ENCODE assay signal across 8 cellular contexts in genomic region chr15:49155110-49155833, GRCh38. TPM values are rescaled to one million over a fixed set of nuclear protein-coding genes. Genes with fewer than 3 reads are reported as not detected.
A peak's percentile ranks its signal among the peaks of the same experiment; 100 is the strongest.
DNase-seq lines count a peak whose midpoint lies in the region; ATAC-seq and TF ChIP-seq lines count a peak whose summit lies in the region.

Gene COPS2, minus strand, starts transcription at chr15:49155599. Its CDS starts 21 bp downstream, at chr15:49155578.

- POLR2A ChIA-PET in activated naive CD8-positive, alpha-beta T cell treated with anti-CD3 and anti-CD28 coated beads, Interleukin-2, amount 10 ng/mL, durations not matched to agents 7 days and 5 days (lab: Charles Lee): interaction anchor here (0.6 to 3.0 kb wide), 13 partner anchors 8 to 1269 kb away, joined by 3 to 21 read pairs (median 4); partner anchors contain the start of genes CEP152, EID1, GALK2 and SECISBP2L

- H3K36me3 Mint-ChIP-seq in activated naive CD8-positive, alpha-beta T cell treated with anti-CD3 and anti-CD28 coated beads, Interleukin-2, amount 10 ng/mL, durations not matched to agents 7 days and 5 days: peaks cover 4% of the 10 kb centered on the region
- H3K36me3 Mint-ChIP-seq in osteocyte (ENCODE audit: unreplicated experiment): peaks cover 2% of the 10 kb centered on the region

- H3K9me3 ChIP-seq in SU-DHL-6 (ENCODE audit: insufficient read depth, low read length): no peaks in the 10 kb centered on the region
- no peaks in the 10 kb centered on the region for H3K9me3 ChIP-seq in thymus (ENCODE audit: control insufficient read depth)

- H3K4me3 Mint-ChIP-seq in activated naive CD8-positive, alpha-beta T cell treated with anti-CD3 and anti-CD28 coated beads, Interleukin-2, amount 10 ng/mL, durations not matched to agents 7 days and 5 days: peak within 1 kb of the TSS; percentile 89
- H3K4me3 Mint-ChIP-seq in osteocyte (ENCODE audit: unreplicated experiment): peak within 1 kb of the TSS; percentile 99

- no peak for TF ChIP-seq CTCF in GM10266 (IDR thresholded peaks at IDR 0.05; ENCODE audit: control insufficient read depth, insufficient read depth, low read depth, missing control alignments)
- no peak for TF ChIP-seq CTCF in SU-DHL-6 (IDR thresholded peaks at IDR 0.05; ENCODE audit: insufficient read depth, low read length, poor library complexity, severe bottlenecking)
- TF ChIP-seq CTCF in osteocyte (IDR thresholded peaks at IDR 0.05): no peak

- H2AFZ ChIP-seq in SU-DHL-6 (ENCODE audit: low read depth, low read length, severe bottlenecking): peak within 1 kb of the TSS; percentile 86

- H3K27ac Mint-ChIP-seq in activated naive CD8-positive, alpha-beta T cell treated with anti-CD3 and anti-CD28 coated beads, Interleukin-2, amount 10 ng/mL, durations not matched to agents 7 days and 5 days: peak within 1 kb of the TSS; percentile 93
- peak within 1 kb of the TSS; percentile 98 for H3K27ac Mint-ChIP-seq in osteocyte (ENCODE audit: unreplicated experiment)

- H3K27me3 ChIP-seq in SU-DHL-6 (ENCODE audit: low read length) (no peaks in the 10 kb centered on the region), thymus (ENCODE audit: control insufficient read depth, insufficient read depth) (no peaks in the 10 kb centered on the region)

- H3K27me3 Mint-ChIP-seq in activated naive CD8-positive, alpha-beta T cell treated with anti-CD3 and anti-CD28 coated beads, Interleukin-2, amount 10 ng/mL, durations not matched to agents 7 days and 5 days: no peaks in the 10 kb centered on the region
- no peaks in the 10 kb centered on the region for H3K27me3 Mint-ChIP-seq in osteocyte (ENCODE audit: unreplicated experiment)

- under 1% methylated on average over 46 of the region's 46 CpGs for WGBS in thymus

- DNase-seq in GM10266 (ENCODE audit: extremely low spot score) (peak; percentile 76), NCI-H1105 treated with DMSO at 0.1 percent for 48 hours (lab: John Stamatoyannopoulos, UW) (peak; percentile 91), head of caudate nucleus (peak; percentile 91 to 99 (median 97)), osteocyte (ENCODE audit: extremely low spot score, unreplicated experiment) (peak; percentile 97)
- DNase-seq in activated naive CD8-positive, alpha-beta T cell treated with anti-CD3 and anti-CD28 coated beads, Interleukin-2, amount 10 ng/mL, durations not matched to agents 7 days and 5 days: peak; percentile 81

- no peaks in the 10 kb centered on the region; the same call in 1 of the 2 replicates for H3F3A ChIP-seq in SU-DHL-6 (ENCODE audit: insufficient read depth)

- H3K79me2 ChIP-seq in SU-DHL-6 (ENCODE audit: insufficient read depth, low read length): peaks cover 58% of the 10 kb centered on the region

- peak within 1 kb of the TSS; percentile 95 for H3K4me2 ChIP-seq in SU-DHL-6 (ENCODE audit: low read depth, low read length, poor library complexity, severe bottlenecking)

- ATAC-seq in HG02642 (IDR thresholded peaks at IDR 0.05; ENCODE audit: poor library complexity, unreplicated experiment): peak; percentile 93
- peak; percentile 94 for ATAC-seq in activated naive CD8-positive, alpha-beta T cell treated with anti-CD3 and anti-CD28 coated beads, Interleukin-2, amount 10 ng/mL, durations not matched to agents 7 days and 5 days (ENCODE audit: low read depth)

- H3K4me3 ChIP-seq in SU-DHL-6 (ENCODE audit: insufficient read depth, low read length, poor library complexity, severe bottlenecking) (peak within 1 kb of the TSS; percentile 63), thymus (ENCODE audit: low read length) (peak within 1 kb of the TSS; percentile 66)

- no peaks in the 10 kb centered on the region for H3K9me3 Mint-ChIP-seq in activated naive CD8-positive, alpha-beta T cell treated with anti-CD3 and anti-CD28 coated beads, Interleukin-2, amount 10 ng/mL, durations not matched to agents 7 days and 5 days
- H3K9me3 Mint-ChIP-seq in osteocyte (ENCODE audit: unreplicated experiment): no peaks in the 10 kb centered on the region

- peak within 1 kb of the TSS; percentile 88 for H3K9ac ChIP-seq in SU-DHL-6 (ENCODE audit: low read length)

- H3K36me3 ChIP-seq in SU-DHL-6 (ENCODE audit: low read length): no peaks in the 10 kb centered on the region
- no peaks in the 10 kb centered on the region for H3K36me3 ChIP-seq in thymus (ENCODE audit: control insufficient read depth, insufficient read depth)

- intact Hi-C loops in head of caudate nucleus (cut with DNase I): loop anchor here (5.0 kb wide), 1 partner anchor 108 kb away; the partner anchor contains the start of gene SECISBP2L

- H3K27ac ChIP-seq in SU-DHL-6 (ENCODE audit: low read depth, low read length): peak within 1 kb of the TSS; percentile 38
- peak within 1 kb of the TSS; percentile 87 for H3K27ac ChIP-seq in thymus (ENCODE audit: low read depth)

- H3K4me1 ChIP-seq in thymus (ENCODE audit: control insufficient read depth, insufficient read depth, low read length): peaks cover 5% of the 10 kb centered on the region

- H3K9me2 ChIP-seq in SU-DHL-6 (replicated peaks; ENCODE audit: insufficient read depth, low read length): no peaks in the 10 kb centered on the region

- H4K20me1 ChIP-seq in SU-DHL-6 (ENCODE audit: low read depth, low read length): peaks cover 16% of the 10 kb centered on the region

- H3K4me1 Mint-ChIP-seq in activated naive CD8-positive, alpha-beta T cell treated with anti-CD3 and anti-CD28 coated beads, Interleukin-2, amount 10 ng/mL, durations not matched to agents 7 days and 5 days: peaks cover 32% of the 10 kb centered on the region
- H3K4me1 Mint-ChIP-seq in osteocyte (ENCODE audit: unreplicated experiment): peaks cover 42% of the 10 kb centered on the region

RNA-seq across cellular contexts. Expression of gene COPS2, which starts in this region (rescaled TPM):
- total RNA-seq in activated naive CD8-positive, alpha-beta T cell treated with anti-CD3 and anti-CD28 coated beads, Interleukin-2, amount 10 ng/mL, durations not matched to agents 7 days and 5 days: 10 to 100 TPM; 58.9 to 61.1 TPM
- total RNA-seq in osteocyte: 68.2 and 69.1 TPM in 2 replicates
- 47.3 TPM for polyA plus RNA-seq in thymus

Comparison
In these comparisons a context has a peak if more than half of its experiments do, and no peak if none do; other contexts are left out.
1. Peak in every context shown above with its lines: DNase-seq, ATAC-seq, H3K4me3 ChIP-seq and H3K27ac ChIP-seq.